24 cellular contexts compared by ENCODE assay signal in genomic region chr5:143638654-143639053, GRCh38.
"Had no signal": no experiment of that assay in that cellular context is flagged by ENCODE, and none has a peak within 500 bp of the region (broad histone marks: within the 10 kb centered on the region; RNA-seq: fewer than 3 reads in every experiment).

No MANE protein-coding gene starts in this region.

- H3K27ac ChIP-seq: foreskin keratinocyte, right lobe of liver, skin epidermis, vagina had no signal

- H3K4me1 Mint-ChIP-seq: neural crest cell; stimulated activated effector memory CD8-positive, alpha-beta T cell treated with anti-CD3 and anti-CD28 coated beads, Interleukin-12 subunit alpha, Interleukin-12 subunit beta, amount 100 ng/mL, for 72 hours had no signal

- DNase-seq: activated CD4-positive, alpha-beta T cell treated with anti-CD3 and anti-CD28 coated beads for 1 hour; activated CD8-positive, alpha-beta memory T cell treated with anti-CD3 and anti-CD28 coated beads for 24 hours; activated CD8-positive, alpha-beta memory T cell treated with anti-CD3 and anti-CD28 coated beads, Interleukin-2, amount 50 U/mL, for 4 hours; activated naive CD4-positive, alpha-beta T cell; activated T-cell treated with anti-CD3 and anti-CD28 coated beads, Interleukin-2, amount 50 U/mL, for 4 hours; central memory CD4-positive, alpha-beta T cell; dermis blood vessel endothelial cell; effector memory CD4-positive, alpha-beta T cell; foreskin keratinocyte; kidney; naive B cell; occipital lobe; posterior cingulate gyrus; right lobe of liver; stimulated activated CD4-positive, alpha-beta T cell treated with anti-CD3 and anti-CD28 coated beads, Interleukin-1b, Interleukin-23, amount 100 ng/mL, for 48 hours; trophoblast cell had no signal

- H3K4me3 Mint-ChIP-seq: activated naive CD8-positive, alpha-beta T cell; activated T-cell treated with anti-CD3 and anti-CD28 coated beads, Interleukin-2, amount 50 U/mL, for 4 hours; naive B cell; neural crest cell; stimulated activated effector memory CD8-positive, alpha-beta T cell treated with anti-CD3 and anti-CD28 coated beads, Interleukin-12 subunit alpha, Interleukin-12 subunit beta, amount 100 ng/mL, for 72 hours had no signal

- H3K27me3 Mint-ChIP-seq: activated naive CD8-positive, alpha-beta T cell; naive B cell had no signal

- H3K27ac Mint-ChIP-seq: activated naive CD8-positive, alpha-beta T cell; activated T-helper 2 cell treated with anti-CD3 and anti-CD28 coated beads, Interferon-gamma antibody, Interleukin-2, Interleukin-4, amounts not matched to agents 10 μg/mL and 5 μg/mL and 100 μg/mL, durations not matched to agents 14 hours and 24 hours and 36 hours; stimulated activated effector memory CD8-positive, alpha-beta T cell treated with anti-CD3 and anti-CD28 coated beads, Interleukin-12 subunit alpha, Interleukin-12 subunit beta, amount 100 ng/mL, for 72 hours had no signal

- H3K9me3 Mint-ChIP-seq: activated T-cell treated with anti-CD3 and anti-CD28 coated beads, Interleukin-2, amount 50 U/mL, for 4 hours; activated T-helper 2 cell treated with anti-CD3 and anti-CD28 coated beads, Interferon-gamma antibody, Interleukin-2, Interleukin-4, amounts not matched to agents 10 μg/mL and 5 μg/mL and 100 μg/mL, durations not matched to agents 14 hours and 24 hours and 36 hours; naive B cell; neural crest cell; stimulated activated effector memory CD8-positive, alpha-beta T cell treated with anti-CD3 and anti-CD28 coated beads, Interleukin-12 subunit alpha, Interleukin-12 subunit beta, amount 100 ng/mL, for 72 hours had no signal

- H3K27me3 ChIP-seq: foreskin keratinocyte, right lobe of liver, vagina had no signal

- H3K36me3 Mint-ChIP-seq: activated naive CD8-positive, alpha-beta T cell; naive B cell; stimulated activated effector memory CD8-positive, alpha-beta T cell treated with anti-CD3 and anti-CD28 coated beads, Interleukin-12 subunit alpha, Interleukin-12 subunit beta, amount 100 ng/mL, for 72 hours had no signal

- H3K4me3 ChIP-seq: lung, right lobe of liver, skin epidermis, vagina had no signal

- H3K4me1 ChIP-seq: foreskin keratinocyte, right lobe of liver had no signal

- ATAC-seq: activated T-cell treated with anti-CD3 and anti-CD28 coated beads, Interleukin-2, amount 50 U/mL, for 4 hours; foreskin keratinocyte; left lobe of liver; right lobe of liver; stimulated activated effector memory CD8-positive, alpha-beta T cell treated with anti-CD3 and anti-CD28 coated beads, Interleukin-12 subunit alpha, Interleukin-12 subunit beta, amount 100 ng/mL, for 72 hours had no signal

- H3K9me3 ChIP-seq: right lobe of liver, vagina had no signal

- H3K36me3 ChIP-seq: right lobe of liver, vagina had no signal
